10 cellular contexts compared by ENCODE assay signal in the genomic region with DNA sequence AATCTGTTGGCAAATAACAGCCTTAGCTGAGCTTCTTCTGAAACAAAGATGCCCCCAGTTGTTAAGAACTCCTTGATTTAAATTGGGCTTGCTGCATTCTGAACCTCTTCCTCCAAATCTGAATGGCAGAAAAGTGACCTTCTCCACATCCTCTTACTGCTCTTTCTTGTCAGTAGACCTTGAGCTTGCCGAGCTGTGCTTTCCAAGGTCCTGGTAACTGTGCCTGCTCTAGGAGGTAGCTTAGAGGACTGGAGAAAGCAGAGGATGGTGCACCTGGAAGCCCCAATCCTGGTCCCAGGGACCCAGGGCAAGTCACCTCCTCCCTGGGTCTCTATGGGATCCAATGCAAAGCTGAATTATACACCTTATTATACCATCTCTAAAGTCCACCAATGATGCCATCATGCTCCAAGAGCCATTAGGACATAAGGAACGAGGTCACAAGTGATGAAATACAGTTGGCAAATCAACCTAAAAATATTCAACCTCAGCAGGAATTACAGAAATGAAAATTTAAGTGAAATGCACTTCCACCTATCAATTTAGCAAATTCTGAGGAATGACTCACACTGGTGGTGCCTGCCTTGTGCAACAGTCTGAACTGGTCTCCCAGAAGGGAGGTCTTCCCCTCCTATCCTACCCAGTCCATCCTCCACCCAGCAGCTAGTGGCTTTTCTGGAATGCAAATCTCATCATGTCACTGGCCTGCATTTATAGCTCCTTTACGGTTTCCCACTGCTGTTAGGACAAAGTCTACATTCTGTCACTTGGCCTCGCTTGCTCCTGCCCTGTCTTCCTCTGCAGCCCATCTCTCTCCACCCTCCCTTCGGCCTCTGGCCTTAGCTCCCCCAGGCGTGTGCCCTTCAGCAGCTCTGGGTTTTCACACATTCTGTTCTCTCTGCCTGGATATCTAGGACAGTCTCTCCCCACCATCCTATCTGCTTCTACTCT. TPM values are rescaled to one million over a fixed set of nuclear protein-coding genes. Genes with fewer than 3 reads are reported as not detected.
A peak's percentile ranks its signal among the peaks of the same experiment; 100 is the strongest.
DNase-seq lines count a peak whose midpoint lies in the region; ATAC-seq, FAIRE-seq and TF ChIP-seq lines count a peak whose summit lies in the region.
"Had no signal": no experiment of that assay in that cellular context is flagged by ENCODE, and none has a peak within 500 bp of the region (broad histone marks: within the 10 kb centered on the region; RNA-seq: fewer than 3 reads in every experiment).

No MANE protein-coding gene starts in this region.

- H3K36me3 ChIP-seq in breast epithelium = no peaks in the 10 kb centered on the region
- H3K36me3 ChIP-seq in HepG2 (replicated peaks in 1 of 2; ENCODE audit: control insufficient read depth in 1 of 2, insufficient read depth in 2 of 2, low read length in 2 of 2) = no peaks in the 10 kb centered on the region
- no peaks in the 10 kb centered on the region for H3K36me3 ChIP-seq in testis (ENCODE audit: low read depth, missing control alignments)

- H3K36me3 Mint-ChIP-seq in MCF 10A (ENCODE audit: insufficient read depth, unreplicated experiment) (no peaks in the 10 kb centered on the region), brain (no peaks in the 10 kb centered on the region)
- H3K36me3 Mint-ChIP-seq: CD8-positive, alpha-beta T cell had no signal

- H3K4me1 Mint-ChIP-seq in MCF 10A (ENCODE audit: insufficient read depth, unreplicated experiment) (peaks cover 47% of the 10 kb centered on the region), brain (peaks cover 87% of the 10 kb centered on the region)

- TF ChIP-seq CTCF in MCF 10A (IDR thresholded peaks at IDR 0.05; ENCODE audit: unreplicated experiment) = no peak
- TF ChIP-seq CTCF in breast epithelium (IDR thresholded peaks at IDR 0.05) = no peak
- TF ChIP-seq CTCF in brain (conservative IDR thresholded peaks at IDR 0.05) = no peak
- TF ChIP-seq CTCF in HepG2 (CRISPR knock-in tag; IDR thresholded peaks at IDR 0.05) = no peak
- no peak for TF ChIP-seq CTCF in testis (IDR thresholded peaks at IDR 0.05)

- H3K4me2 ChIP-seq in HepG2 (ENCODE audit: low read depth, low read length) = no peak overlapping the region

- TF ChIP-seq POLR2A in breast epithelium (IDR thresholded peaks at IDR 0.05) = no peak
- TF ChIP-seq POLR2A in HepG2 (IDR thresholded peaks at IDR 0.05; ENCODE audit: insufficient read depth in 1 of 2, low read depth in 2 of 2, low read length in 2 of 2) = no peak
- no peak for TF ChIP-seq POLR2A in testis (IDR thresholded peaks at IDR 0.05)

- peak; percentile 49 for FAIRE-seq in HepG2 (lab: Jason Lieb, UNC)

- BruUV-seq in MCF 10A (replicated peaks; lab: Mats Ljungman, UMichigan) (no TSS peak), HepG2 (replicated peaks; lab: Mats Ljungman, UMichigan) (no TSS peak)

- in situ Hi-C loops in HepG2 (cut with HindIII; ENCODE audit: extremely low pct_ligation_motif_present, low pct_unique_long_range_greater_than_20kb) = no loop called here

- H3K9ac ChIP-seq in HepG2 (ENCODE audit: insufficient read depth, low read depth, low read length) = no peak overlapping the region

- H4K20me1 ChIP-seq in HepG2 (ENCODE audit: insufficient read depth, low read length) = no peaks in the 10 kb centered on the region

- peak; percentile 82 for DNase-seq in MCF 10A (ENCODE audit: unreplicated experiment)
- DNase-seq in breast epithelium (ENCODE audit: low spot score in 2 of 2) = no peak
- DNase-seq in HepG2 (ENCODE audit: low spot score) = peak; percentile 57
- DNase-seq in medulla oblongata (ENCODE audit: extremely low spot score) = no peak
- DNase-seq in GM19240 (ENCODE audit: insufficient read length, low spot score) = no peak
- no peak for DNase-seq in testis
- DNase-seq: CD8-positive, alpha-beta T cell; SHP77 treated with DMSO at 0.1 percent for 48 hours had no signal

- CTCF ChIA-PET in MCF 10A (lab: Yijun Ruan, JAX) = interaction anchor here (0.6 to 1.9 kb wide), 5 partner anchors 8 to 17 kb away, joined by 3 to 9 read pairs (median 3); no protein-coding TSS in a partner anchor
- CTCF ChIA-PET in HepG2 (lab: Yijun Ruan, JAX; ENCODE audit: low intra/inter-chr PET ratio, low total read pairs) = no interaction called here

- H3K27me3 ChIP-seq in breast epithelium (no peaks in the 10 kb centered on the region), HepG2 (ENCODE audit: control insufficient read depth in 1 of 2, insufficient read depth in 2 of 2, low read length in 2 of 2) (no peaks in the 10 kb centered on the region), testis (no peaks in the 10 kb centered on the region)

- no peak overlapping the region for H3K27ac ChIP-seq in breast epithelium
- no peak overlapping the region for H3K27ac ChIP-seq in HepG2 (ENCODE audit: extremely low read length, insufficient read depth, low read length)
- H3K27ac ChIP-seq in testis = no peak overlapping the region

- ATAC-seq in HepG2 (peak; percentile 64), HG02938 (IDR thresholded peaks at IDR 0.05; ENCODE audit: unreplicated experiment) (no peak)
- ATAC-seq: CD8-positive, alpha-beta T cell had no signal

- H3K4me3 ChIP-seq in breast epithelium = no peak overlapping the region
- H3K4me3 ChIP-seq in HepG2 (replicated peaks in 1 of 3; ENCODE audit: insufficient read depth in 1 of 3, low read depth in 2 of 3, low read length in 3 of 3) = no peak overlapping the region
- no peak overlapping the region for H3K4me3 ChIP-seq in testis

- WGBS in HepG2 (ENCODE audit: low lambda C conversion rate) = 30% methylated on average over 6 of the region's 6 CpGs
- WGBS in testis, 2 donors = 54 to 63% methylated on average over 6 of the region's 6 CpGs

- H3K27ac Mint-ChIP-seq in MCF 10A (ENCODE audit: low read depth, unreplicated experiment) (peak overlapping the region; percentile 65), brain (peak overlapping the region in 4 of 5 experiments; percentile 68 to 91 (median 82))
- H3K27ac Mint-ChIP-seq: CD8-positive, alpha-beta T cell had no signal

- H3K79me2 ChIP-seq in HepG2 (ENCODE audit: insufficient read depth, low read length) = no peaks in the 10 kb centered on the region

- H3K4me3 Mint-ChIP-seq in MCF 10A (ENCODE audit: unreplicated experiment) (no peak overlapping the region), brain (peak overlapping the region in 2 of 5 experiments; percentile 8 to 17)
- H3K4me3 Mint-ChIP-seq: CD8-positive, alpha-beta T cell had no signal

- H3K9me3 Mint-ChIP-seq in MCF 10A (ENCODE audit: unreplicated experiment) (no peaks in the 10 kb centered on the region), brain (no peaks in the 10 kb centered on the region)
- H3K9me3 Mint-ChIP-seq: CD8-positive, alpha-beta T cell had no signal

- TF ChIP-seq RAD21 in HepG2 (CRISPR knock-in tag; IDR thresholded peaks at IDR 0.05) = no peak

- TF ChIP-seq EP300 in HepG2 (IDR thresholded peaks at IDR 0.05; ENCODE audit: low read depth in 2 of 2, low read length in 2 of 2) = no peak
- TF ChIP-seq EP300 in HepG2 (CRISPR knock-in tag; IDR thresholded peaks at IDR 0.05; ENCODE audit: borderline replicate concordance) = no peak

- H3K9me3 ChIP-seq in breast epithelium (no peaks in the 10 kb centered on the region), HepG2 (ENCODE audit: low read length) (no peaks in the 10 kb centered on the region), testis (no peaks in the 10 kb centered on the region)

- H3K27me3 Mint-ChIP-seq in MCF 10A (ENCODE audit: insufficient read depth, unreplicated experiment) (no peaks in the 10 kb centered on the region), brain (no peaks in the 10 kb centered on the region)

- H3K4me1 ChIP-seq in breast epithelium (peaks cover 0 to 6% of the 10 kb centered on the region in 2 donors), HepG2 (ENCODE audit: insufficient read depth, low read length) (peaks cover 43% of the 10 kb centered on the region), testis (peaks cover 53% of the 10 kb centered on the region)

- H2AFZ ChIP-seq in HepG2 (ENCODE audit: low read length) = no peak overlapping the region

- intact Hi-C loops in MCF 10A (cut with micrococcal nuclease) (loop anchor here (2.0 kb wide), 1 partner anchor 23 kb away; no protein-coding TSS in a partner anchor), breast epithelium (cut with DNase I; ENCODE audit: low total_unique reads) (no loop called here), HepG2 (cut with micrococcal nuclease; ENCODE audit: unreplicated experiment) (loop anchor here (2.0 kb wide), 1 partner anchor 15 kb away; no protein-coding TSS in a partner anchor), testis (cut with DNase I; ENCODE audit: low total_unique reads) (no loop called here)

- POLR2A ChIA-PET in MCF 10A (lab: Yijun Ruan, JAX) (interaction anchor here (0.7 to 1.4 kb wide), 6 partner anchors 9 to 289 kb away, joined by 3 to 4 read pairs (median 3); no protein-coding TSS in a partner anchor), HepG2 (lab: Yijun Ruan, JAX) (no interaction called here)

RNA-seq across cellular contexts. Expression of a gene that starts 36.6 kb away (rescaled TPM):
- total RNA-seq in MCF 10A (2022) = 34.2 and 44.3 TPM in 2 replicates
- total RNA-seq in breast epithelium = 10 to 100 TPM; 32.3 to 39.1 (median 36.4) TPM
- 59.9 TPM for polyA plus RNA-seq in brain (ENCODE audit: insufficient read depth, low read depth, low replicate concordance)
- 4.5 and 4.7 TPM in 2 replicates for total RNA-seq in HepG2 (2016; rRNA removed; fragmentation: Illumina TruSeq; extraction: Trizol)
- 1.0 and 1.2 TPM in 2 replicates for total RNA-seq in HepG2 (2016; cell fraction: cytosol; rRNA removed; fragmentation: Illumina TruSeq; extraction: Trizol; ENCODE audit: low read depth)
- total RNA-seq in HepG2 (2016; cell fraction: insoluble cytoplasmic fraction; rRNA removed; fragmentation: Illumina TruSeq; extraction: Trizol) = 3.8 and 3.9 TPM in 2 replicates
- total RNA-seq in HepG2 (2016; cell fraction: membrane; rRNA removed; fragmentation: Illumina TruSeq; extraction: Trizol) = 2.5 and 3.4 TPM in 2 replicates
- total RNA-seq in HepG2 (2016; cell fraction: nucleus; rRNA removed; fragmentation: Illumina TruSeq; extraction: Trizol) = 4.6 and 5.4 TPM in 2 replicates
- polyA plus RNA-seq in HepG2 (2011; rRNA removed) = 7.4 and 9.1 TPM in 2 replicates
- 4.5 and 4.8 TPM in 2 replicates for polyA plus RNA-seq in HepG2 (2011; cell fraction: cytosol; rRNA removed)
- 16.8 and 18.7 TPM in 2 replicates for polyA plus RNA-seq in HepG2 (2011; cell fraction: nucleus; rRNA removed)
- polyA plus RNA-seq in HepG2 (2012) = 5.5 and 5.7 TPM in 2 replicates
- polyA plus RNA-seq in HepG2 (2016; cell fraction: cytosol; fragmentation: Illumina TruSeq; extraction: Trizol; ENCODE audit: low read depth) = 0.55 and 0.60 TPM in 2 replicates
- polyA plus RNA-seq in HepG2 (2016; cell fraction: insoluble cytoplasmic fraction; fragmentation: Illumina TruSeq; extraction: Trizol; ENCODE audit: low read depth) = 2.0 and 3.7 TPM in 2 replicates
- 1.2 and 1.4 TPM in 2 replicates for polyA plus RNA-seq in HepG2 (2016; cell fraction: membrane; fragmentation: Illumina TruSeq; extraction: Trizol; ENCODE audit: low read depth)
- 8.1 and 9.2 TPM in 2 replicates for polyA plus RNA-seq in HepG2 (2016; cell fraction: nucleus; fragmentation: Illumina TruSeq; extraction: Trizol; ENCODE audit: insufficient read depth, low read depth)
- polyA minus RNA-seq in HepG2 (2011; rRNA and poly(A)+ RNA removed; ENCODE audit: low replicate concordance) = 15.0 and 27.1 TPM in 2 replicates
- polyA minus RNA-seq in HepG2 (2011; cell fraction: cytosol; rRNA and poly(A)+ RNA removed) = 4.9 and 5.5 TPM in 2 replicates
- 9.8 and 14.0 TPM in 2 replicates for polyA minus RNA-seq in HepG2 (2011; cell fraction: nucleus; rRNA and poly(A)+ RNA removed)
- total RNA-seq in testis = 100 to 1,000 TPM; 218 to 221 TPM
- polyA plus RNA-seq in testis (ENCODE audit: insufficient read depth, low read depth, low replicate concordance) = 92.4 TPM

RNA-seq across cellular contexts. Expression of a gene that starts 37.1 kb away (rescaled TPM):
- total RNA-seq in MCF 10A (2022) (2.3 and 3.1 TPM in 2 replicates), breast epithelium (10 to 100 TPM in 2 of 3 donors, under 1 TPM in 1; 0.96 to 18.0 (median 10.5) TPM), HepG2 (2016; rRNA removed; fragmentation: Illumina TruSeq; extraction: Trizol) (0.53 and 0.73 TPM in 2 replicates), testis (10 to 100 TPM; 21.6 to 22.1 TPM)
- polyA plus RNA-seq in brain (ENCODE audit: insufficient read depth, low read depth, low replicate concordance) (7.1 TPM), HepG2 (2011; rRNA removed) (0.54 and 0.87 TPM in 2 replicates), testis (ENCODE audit: insufficient read depth, low read depth, low replicate concordance) (57.4 TPM)
- under 0.01 and 0.35 TPM in 2 replicates for total RNA-seq in HepG2 (2016; cell fraction: cytosol; rRNA removed; fragmentation: Illumina TruSeq; extraction: Trizol; ENCODE audit: low read depth)
- total RNA-seq in HepG2 (2016; cell fraction: insoluble cytoplasmic fraction; rRNA removed; fragmentation: Illumina TruSeq; extraction: Trizol) = 0.24 and 1.0 TPM in 2 replicates
- total RNA-seq in HepG2 (2016; cell fraction: membrane; rRNA removed; fragmentation: Illumina TruSeq; extraction: Trizol) = 0.24 and 0.53 TPM in 2 replicates
- total RNA-seq in HepG2 (2016; cell fraction: nucleus; rRNA removed; fragmentation: Illumina TruSeq; extraction: Trizol) = 0.31 and 1.1 TPM in 2 replicates
- 0.21 TPM in 2 replicates for polyA plus RNA-seq in HepG2 (2011; cell fraction: cytosol; rRNA removed)
- 1.6 and 2.3 TPM in 2 replicates for polyA plus RNA-seq in HepG2 (2011; cell fraction: nucleus; rRNA removed)
- 1.1 and 1.8 TPM in 2 replicates for polyA plus RNA-seq in HepG2 (2012)
- not detected in 2 replicates for polyA plus RNA-seq in HepG2 (2016; cell fraction: cytosol; fragmentation: Illumina TruSeq; extraction: Trizol; ENCODE audit: low read depth)
- 0.37 TPM in 1 of 2 replicates, not detected in the other for polyA plus RNA-seq in HepG2 (2016; cell fraction: insoluble cytoplasmic fraction; fragmentation: Illumina TruSeq; extraction: Trizol; ENCODE audit: low read depth)
- not detected in 2 replicates for polyA plus RNA-seq in HepG2 (2016; cell fraction: membrane; fragmentation: Illumina TruSeq; extraction: Trizol; ENCODE audit: low read depth)
- polyA plus RNA-seq in HepG2 (2016; cell fraction: nucleus; fragmentation: Illumina TruSeq; extraction: Trizol; ENCODE audit: insufficient read depth, low read depth) = 0.95 and 2.5 TPM in 2 replicates
- polyA minus RNA-seq in HepG2 (2011; rRNA and poly(A)+ RNA removed; ENCODE audit: low replicate concordance) = 0.68 and 1.7 TPM in 2 replicates
- not detected in 2 replicates for polyA minus RNA-seq in HepG2 (2011; cell fraction: cytosol; rRNA and poly(A)+ RNA removed)
- polyA minus RNA-seq in HepG2 (2011; cell fraction: nucleus; rRNA and poly(A)+ RNA removed) = 1.1 and 1.3 TPM in 2 replicates

Comparison
In these comparisons a context has a peak if more than half of its experiments do, and no peak if none do; other contexts are left out.
1. DNase-seq: peak in MCF 10A (single experiment) and HepG2 (single experiment); none in breast epithelium (0 of 2), medulla oblongata (single experiment), GM19240 (single experiment) and testis (single experiment).
2. intact Hi-C loops: an anchor here in MCF 10A (2.0 kb wide) and HepG2 (2.0 kb wide); none called in breast epithelium and testis.